22 cellular contexts compared by ENCODE assay signal in the genomic region with DNA sequence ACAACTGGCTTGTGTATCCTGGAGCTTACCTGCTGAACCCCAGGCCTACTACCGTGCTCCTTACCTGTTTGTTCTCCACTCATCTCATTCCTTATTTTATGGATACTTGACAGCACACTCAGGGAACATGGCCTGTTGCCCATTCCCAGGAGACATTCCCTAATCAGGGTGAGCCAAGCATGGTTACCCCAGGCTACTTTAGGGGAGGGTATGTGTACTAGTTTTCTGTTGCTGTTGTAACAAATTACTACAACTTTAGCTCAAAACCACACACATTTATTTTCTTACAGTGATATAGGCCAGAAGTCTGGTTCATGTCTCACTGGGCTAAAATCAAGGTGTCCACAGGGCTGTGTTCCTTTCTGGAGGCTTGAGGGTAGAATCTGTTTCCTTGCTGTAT. TPM values are rescaled to one million over a fixed set of nuclear protein-coding genes. Genes with fewer than 3 reads are reported as not detected.
DNase-seq lines count a peak whose midpoint lies in the region; ATAC-seq, FAIRE-seq and TF ChIP-seq lines count a peak whose summit lies in the region.
"Had no signal": no experiment of that assay in that cellular context is flagged by ENCODE, and none has a peak within 500 bp of the region (broad histone marks: within the 10 kb centered on the region; RNA-seq: fewer than 3 reads in every experiment).

No MANE protein-coding gene starts in this region.

- CTCF ChIA-PET in IMR-90 (lab: Yijun Ruan, JAX), result interaction anchor here (0.6 kb wide), 1 partner anchor 30 kb away, joined by 5 read pairs; no protein-coding TSS in a partner anchor

- peaks cover 27% of the 10 kb centered on the region for H3K9me1 ChIP-seq in IMR-90 (ENCODE audit: insufficient read depth, low read length)

- no peak for TF ChIP-seq RAD21 in IMR-90 (IDR thresholded peaks at IDR 0.05; ENCODE audit: low read length)

- no peak overlapping the region for H2BK5ac ChIP-seq in IMR-90 (ENCODE audit: low read depth, low read length, poor library complexity, severe bottlenecking)

- H3K4me3 ChIP-seq in IMR-90 (ENCODE audit: insufficient read depth, low read depth, low read length), result no peak overlapping the region
- H3K4me3 ChIP-seq: A549, Peyer's patch, SJCRH30 had no signal

- peak overlapping the region; percentile 57; the same call in 1 of the 2 replicates for H2BK20ac ChIP-seq in IMR-90 (ENCODE audit: low read depth, low read length)

- no TSS peak for BruUV-seq in IMR-90 (replicated peaks; lab: Mats Ljungman, UMichigan)

- H4K8ac ChIP-seq in IMR-90 (ENCODE audit: low read depth in 2 of 2, low read length in 2 of 2), result no peak overlapping the region

- WGBS in IMR-90 (ENCODE audit: extremely low coverage in 2 of 2, insufficient read length in 1 of 2), 2 experiments, result no CpG with 5 or more reads among the region's 1 CpG

- H2AK5ac ChIP-seq in IMR-90 (ENCODE audit: low read depth, low read length), result peak overlapping the region; percentile 65; the same call in 1 of the 2 replicates

- no peak overlapping the region for H3K27ac ChIP-seq in IMR-90 (ENCODE audit: insufficient read depth, low read length)
- H3K27ac ChIP-seq: A549, Peyer's patch, SJCRH30 had no signal

- H3K9ac ChIP-seq in IMR-90 (ENCODE audit: low read depth, low read length), result no peak overlapping the region

- no peak overlapping the region for H3K56ac ChIP-seq in IMR-90 (ENCODE audit: extremely low read depth, insufficient read depth, low read length)

- peak overlapping the region; percentile 43 for H4K91ac ChIP-seq in IMR-90 (ENCODE audit: insufficient read depth, low read depth, low read length)

- peaks cover 36% of the 10 kb centered on the region for H3K4me1 ChIP-seq in IMR-90 (ENCODE audit: control insufficient read depth, insufficient read depth, low read length)

- peaks cover 0 to 4% of the 10 kb centered on the region in 2 experiments; a peak in 1 of 4 replicates for H3K79me1 ChIP-seq in IMR-90 (ENCODE audit: low read depth in 1 of 2, low read length in 2 of 2)

- H3K27me3 ChIP-seq in IMR-90 (ENCODE audit: control insufficient read depth, insufficient read depth, low read length), result no peaks in the 10 kb centered on the region
- H3K27me3 ChIP-seq: Peyer's patch, SJCRH30 had no signal

- no peak overlapping the region for H2AK9ac ChIP-seq in IMR-90 (replicated peaks; ENCODE audit: low read depth, low read length, poor library complexity)

- no peak for FAIRE-seq in HTR-8/SVneo (lab: Jason Lieb, UNC)
- FAIRE-seq: A549, D721Med, GM12891 had no signal

- in situ Hi-C loops in IMR-90 (cut with MboI; ENCODE audit: low sequenced_read_pairs), result no loop called here

- POLR2A ChIA-PET in IMR-90 (lab: Charles Lee; ENCODE audit: unreplicated experiment), result interaction anchor here (0.6 kb wide), 1 partner anchor 309 kb away, joined by 4 read pairs; no protein-coding TSS in a partner anchor

- H2BK15ac ChIP-seq in IMR-90 (ENCODE audit: low read depth, low read length), result 0 out of 3 replicates have a peak overlapping the region, but pooled peaks have one; percentile 6

- no peak overlapping the region; the same call in 1 of the 2 replicates for H3K14ac ChIP-seq in IMR-90 (replicated peaks; ENCODE audit: low read depth, low read length)

- no peaks in the 10 kb centered on the region for H3K9me3 ChIP-seq in IMR-90 (ENCODE audit: control insufficient read depth, insufficient read depth, low read length)
- H3K9me3 ChIP-seq: A549, Peyer's patch, SJCRH30 had no signal

- 0 out of 2 replicates have a peak overlapping the region, but pooled peaks have one; percentile 27 for H3K23ac ChIP-seq in IMR-90 (ENCODE audit: low read depth, low read length)

- H3K18ac ChIP-seq in IMR-90 (ENCODE audit: low read depth, low read length), result 0 out of 2 replicates have a peak overlapping the region, but pooled peaks have one; percentile 3

- intact Hi-C loops in IMR-90 (cut with micrococcal nuclease), result no loop called here

- ATAC-seq in IMR-90 (ENCODE audit: low read depth) (no peak), HG02973 (IDR thresholded peaks at IDR 0.05; ENCODE audit: unreplicated experiment) (no peak)
- ATAC-seq: A549 had no signal

- no peak overlapping the region for H4K5ac ChIP-seq in IMR-90 (ENCODE audit: low read depth, low read length)

- TF ChIP-seq CTCF in IMR-90 (conservative IDR thresholded peaks at IDR 0.05; ENCODE audit: low read depth, low read length), result no peak

- TF ChIP-seq POLR2A in IMR-90 (IDR thresholded peaks at IDR 0.05; ENCODE audit: low read depth, low read length), result no peak

- DNase-seq in NCI-H2171 treated with DMSO at 0.1 percent for 48 hours (lab: John Stamatoyannopoulos, UW) (peak; percentile 38), NCI-H2171 (lab: John Stamatoyannopoulos, UW) (no peak), IMR-90 (no peak), amniotic epithelial cell (ENCODE audit: low read depth) (peak; percentile 77), renal cortical epithelial cell (ENCODE audit: low read depth) (peak; percentile 71), HTR-8/SVneo (ENCODE audit: insufficient read length, low spot score) (no peak), DMS53 treated with DMSO at 0.1 percent for 48 hours (lab: John Stamatoyannopoulos, UW; ENCODE audit: unreplicated experiment) (no peak)
- DNase-seq: HCEC 1CT; Kasumi-1; NCI-H146; NCI-H2081; NCI-H446; NCI-H526 treated with DMSO at 0.1 percent for 48 hours; NK-92 treated with Interleukin-12 subunit alpha and Interleukin-12 subunit beta, amount 100 ng/mL, for 24 hours; Peyer's patch; SJCRH30; T-helper 1 cell; T-helper 9 cell had no signal

- dilution Hi-C loops in IMR-90 (cut with HindIII; ENCODE audit: low sequenced_read_pairs, unreplicated experiment), result no loop called here

- H3K4ac ChIP-seq in IMR-90 (ENCODE audit: low read depth, low read length), result peak overlapping the region; percentile 46; the same call in 1 of the 2 replicates

- H2BK120ac ChIP-seq in IMR-90 (ENCODE audit: low read depth, low read length), result peak overlapping the region; percentile 65

- no peak overlapping the region for H2AFZ ChIP-seq in IMR-90 (replicated peaks; ENCODE audit: low read length, poor library complexity)

- no peaks in the 10 kb centered on the region for H4K20me1 ChIP-seq in IMR-90 (ENCODE audit: insufficient read depth, low read length)

- H3K36me3 ChIP-seq in IMR-90 (ENCODE audit: control insufficient read depth, insufficient read depth, low read length), result no peaks in the 10 kb centered on the region
- H3K36me3 ChIP-seq: Peyer's patch, SJCRH30 had no signal

- no peak overlapping the region for H3K4me2 ChIP-seq in IMR-90 (ENCODE audit: low read depth, low read length)
- H3K4me2 ChIP-seq: A549 had no signal

TF ChIP-seq in IMR-90, 13 proteins besides CTCF, POLR2A, EP300 and RAD21:
- TF ChIP-seq NFE2L2 (IDR thresholded peaks at IDR 0.05; ENCODE audit: low read depth, low read length) (no peak), RFX5 (IDR thresholded peaks at IDR 0.05; ENCODE audit: low read depth, low read length) (no peak)

RNA-seq across cellular contexts. Expression of a gene that starts 15.0 kb away (rescaled TPM):
- total RNA-seq in IMR-90 (2012; rRNA removed) (77.2 and 81.1 TPM in 2 replicates), renal cortical epithelial cell (11.5 and 47.0 TPM in 2 replicates)
- 94.2 and 95.7 TPM in 2 replicates for polyA plus RNA-seq in IMR-90 (2012; rRNA removed)
- polyA plus RNA-seq in IMR-90 (2012; cell fraction: cytosol; rRNA removed), result 51.8 and 52.7 TPM in 2 replicates
- 86.8 and 207 TPM in 2 replicates for polyA plus RNA-seq in IMR-90 (2012; cell fraction: nucleus; rRNA removed; ENCODE audit: low replicate concordance)

Comparison
In these comparisons a context has a peak if more than half of its experiments do, and no peak if none do; other contexts are left out.
1. DNase-seq: peak in NCI-H2171 treated with DMSO at 0.1 percent for 48 hours (single experiment), amniotic epithelial cell (single experiment) and renal cortical epithelial cell (single experiment); none in NCI-H2171 (single experiment), IMR-90 (single experiment), HTR-8/SVneo (single experiment) and DMS53 treated with DMSO at 0.1 percent for 48 hours (single experiment).